ENCODE assay signal across 1 cellular context in genomic region chr22:35328472-35328885, GRCh38.
TF ChIP-seq lines count a peak whose summit lies in the region.

No MANE protein-coding gene starts in this region.

TF ChIP-seq in HepG2, 621 proteins besides CTCF, POLR2A, EP300 and RAD21 (continued from another document and continues in another):
- TF ChIP-seq MED13 (CRISPR knock-in tag; IDR thresholded peaks at IDR 0.05) (no peak), ZNF879 (CRISPR knock-in tag; IDR thresholded peaks at IDR 0.05) (no peak), FOXJ3 (CRISPR knock-in tag; IDR thresholded peaks at IDR 0.05; ENCODE audit: borderline replicate concordance) (peak; percentile 94), ZNF891 (CRISPR knock-in tag; IDR thresholded peaks at IDR 0.05) (no peak), TEF (CRISPR knock-in tag; IDR thresholded peaks at IDR 0.05) (no peak), ZNF839 (CRISPR knock-in tag; IDR thresholded peaks at IDR 0.05; ENCODE audit: borderline replicate concordance) (no peak), ZSCAN22 (CRISPR knock-in tag; IDR thresholded peaks at IDR 0.05) (no peak), FOXA1 (IDR thresholded peaks at IDR 0.05) (no peak), FOXA1 (CRISPR knock-in tag; IDR thresholded peaks at IDR 0.05) (peak; percentile 99), HNRNPLL (IDR thresholded peaks at IDR 0.05; ENCODE audit: low read depth, low read length, poor library complexity, severe bottlenecking) (peak; percentile 53), PAF1 (CRISPR knock-in tag; IDR thresholded peaks at IDR 0.05) (no peak), SNAPC4 (CRISPR knock-in tag; IDR thresholded peaks at IDR 0.05) (no peak), ZBTB2 (CRISPR knock-in tag; IDR thresholded peaks at IDR 0.05; ENCODE audit: low read depth) (no peak), IRF1 (CRISPR knock-in tag; IDR thresholded peaks at IDR 0.05; ENCODE audit: low read depth) (no peak), ZNF296 (CRISPR knock-in tag; conservative IDR thresholded peaks at IDR 0.05) (peak; percentile 95), HMGA1 (CRISPR knock-in tag; conservative IDR thresholded peaks at IDR 0.05) (no peak), U2AF1 (optimal IDR thresholded peaks at IDR 0.05; ENCODE audit: low read depth, low read length) (no peak), RFX5 (IDR thresholded peaks at IDR 0.05; ENCODE audit: low read depth, low read length) (no peak), ZSCAN9 (CRISPR knock-in tag; IDR thresholded peaks at IDR 0.05; ENCODE audit: borderline replicate concordance) (peak; percentile 97), ZNF276 (CRISPR knock-in tag; IDR thresholded peaks at IDR 0.05; ENCODE audit: low read depth) (no peak), CENPX (CRISPR knock-in tag; IDR thresholded peaks at IDR 0.05) (no peak), RBM39 (IDR thresholded peaks at IDR 0.05; ENCODE audit: low read depth, low read length, poor library complexity, severe bottlenecking) (no peak), ZNF17 (CRISPR knock-in tag; IDR thresholded peaks at IDR 0.05) (no peak), ZNF18 (CRISPR knock-in tag; IDR thresholded peaks at IDR 0.05; ENCODE audit: insufficient replicate concordance) (no peak), ZNF772 (CRISPR knock-in tag; IDR thresholded peaks at IDR 0.05) (peak; percentile 90), MEIS2 (CRISPR knock-in tag; IDR thresholded peaks at IDR 0.05) (peak; percentile 92), SRY (CRISPR knock-in tag; IDR thresholded peaks at IDR 0.05) (0 out of 2 replicates have a peak, but pooled peaks have one; percentile 46), ZNF513 (CRISPR knock-in tag; conservative IDR thresholded peaks at IDR 0.05) (no peak), WIZ (CRISPR knock-in tag; IDR thresholded peaks at IDR 0.05) (no peak), CSRNP2 (CRISPR knock-in tag; conservative IDR thresholded peaks at IDR 0.05; ENCODE audit: low read depth) (no peak), RERE (CRISPR knock-in tag; IDR thresholded peaks at IDR 0.05; ENCODE audit: low read depth) (peak; percentile 83), NFYC (CRISPR knock-in tag; IDR thresholded peaks at IDR 0.05) (peak; percentile 56), KLF12 (CRISPR knock-in tag; IDR thresholded peaks at IDR 0.05; ENCODE audit: borderline replicate concordance) (no peak; the same call in 1 of the 2 replicates), ADNP (CRISPR knock-in tag; IDR thresholded peaks at IDR 0.05) (no peak)
